In genomic region chr22:37996515-37997246, GRCh38 we compare ENCODE assay signal across 1 cellular context.
TF ChIP-seq lines count a peak whose summit lies in the region.

No MANE protein-coding gene starts in this region.

TF ChIP-seq in SK-N-SH treated with all-trans-retinoic acid at 6 μM for 48 hours, 23 proteins besides CTCF, POLR2A, EP300 and RAD21 (continued from another document):
- TF ChIP-seq POU6F1 (CRISPR knock-in tag; IDR thresholded peaks at IDR 0.05; ENCODE audit: borderline replicate concordance, low read depth) (no peak), RARB (CRISPR knock-in tag; IDR thresholded peaks at IDR 0.05) (no peak)
